8 cellular contexts compared by ENCODE assay signal in the genomic region with DNA sequence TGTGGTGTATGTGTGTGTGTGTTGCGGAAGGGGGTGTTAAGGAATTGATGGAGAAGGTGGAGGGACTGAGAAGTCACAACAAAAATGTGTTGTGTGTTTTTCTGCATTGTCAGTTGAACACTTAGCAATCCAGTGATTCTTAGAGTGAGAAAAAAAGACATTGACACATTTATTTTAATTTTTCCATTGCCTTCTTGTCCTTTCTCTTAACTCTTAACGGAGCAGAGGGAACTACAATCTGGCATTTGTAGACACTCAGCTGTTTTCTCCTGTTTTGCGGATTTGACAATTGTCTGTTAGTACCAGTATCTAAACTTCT. TPM values are rescaled to one million over a fixed set of nuclear protein-coding genes. Genes with fewer than 3 reads are reported as not detected.
DNase-seq lines count a peak whose midpoint lies in the region; ATAC-seq, FAIRE-seq and TF ChIP-seq lines count a peak whose summit lies in the region.

No MANE protein-coding gene starts in this region.

- no peak overlapping the region for H2BK12ac ChIP-seq in H1 (ENCODE audit: low read depth, low read length)

- no peak overlapping the region for H3K4ac ChIP-seq in H1 (replicated peaks; ENCODE audit: insufficient read length, low read depth, low read length)

- TF ChIP-seq POLR2A in H1 (IDR thresholded peaks at IDR 0.05; ENCODE audit: control extremely low read depth in 1 of 2, low read depth in 2 of 2, low read length in 2 of 2), result no peak

- H3K18ac ChIP-seq in H1 (ENCODE audit: extremely low read depth, low read length), result no peak overlapping the region; the same call in 1 of the 2 replicates

- H4K91ac ChIP-seq in H1 (replicated peaks; ENCODE audit: insufficient read length, low read length), result no peak overlapping the region

- no peaks in the 10 kb centered on the region for H3K9me3 ChIP-seq in BLaER1 treated with 17β-estradiol and CSF1 and Interleukin-3, amounts not matched to agents 10 nM and 100 nM (replicated peaks in 1 of 11)
- no peaks in the 10 kb centered on the region for H3K9me3 ChIP-seq in MM.1S (replicated peaks; ENCODE audit: insufficient read depth, low read length)
- no peaks in the 10 kb centered on the region for H3K9me3 ChIP-seq in H1 (ENCODE audit: insufficient read depth in 2 of 2, low read depth in 1 of 2, low read length in 1 of 2)

- no peaks in the 10 kb centered on the region for H3K36me3 Mint-ChIP-seq in nephron progenitor cell (ENCODE audit: low read depth)

- peak overlapping the region in 9 of 11 experiments; percentile 79 to 86 (median 82); a peak in 16 of 22 replicates for H3K9ac ChIP-seq in BLaER1 treated with 17β-estradiol and CSF1 and Interleukin-3, amounts not matched to agents 10 nM and 100 nM
- H3K9ac ChIP-seq in MM.1S (ENCODE audit: low read length), result peak overlapping the region; percentile 48; the same call in 1 of the 2 replicates
- peak overlapping the region in 2 of 4 experiments; percentile 1 to 35; a peak in 1 of 7 replicates for H3K9ac ChIP-seq in H1 (replicated peaks in 1 of 4; ENCODE audit: extremely low read depth in 1 of 4, low read depth in 3 of 4, low read length in 3 of 4)

- no peak overlapping the region for H3K14ac ChIP-seq in H1 (ENCODE audit: insufficient read length)

- no peak overlapping the region for H3K23ac ChIP-seq in H1 (ENCODE audit: insufficient read length)

- H3K4me1 ChIP-seq in BLaER1 treated with 17β-estradiol and CSF1 and Interleukin-3, amounts not matched to agents 10 nM and 100 nM, result peaks cover 0 to 11% (median 6%) of the 10 kb centered on the region in 10 experiments; a peak in 10 of 20 replicates
- H3K4me1 ChIP-seq in MM.1S (ENCODE audit: low read length) (0 out of 2 replicates have a peak, but pooled peaks cover 8% of the 10 kb centered on the region), H1 (replicated peaks in 1 of 4; ENCODE audit: control insufficient read depth in 3 of 4, insufficient read depth in 4 of 4, low read length in 3 of 4) (peaks cover 0 to 3% (median 2%) of the 10 kb centered on the region in 4 experiments; a peak in 3 of 7 replicates)

- no peak for DNase-seq in MM.1S
- no peak for DNase-seq in H1 (ENCODE audit: low read depth in 1 of 2, low spot score in 2 of 2)
- no peak for DNase-seq in nephron progenitor cell
- DNase-seq in NCI-H2227 treated with DMSO at 0.1 percent for 48 hours (lab: John Stamatoyannopoulos, UW), result no peak
- DNase-seq in stimulated activated CD4-positive, alpha-beta T cell treated with anti-CD3 and anti-CD28 coated beads, Interleukin-4, amount 100 ng/mL, for 24 hours, result no peak
- DNase-seq in COR-L47 (lab: John Stamatoyannopoulos, UW), result no peak

- TF ChIP-seq CTCF in MM.1S (IDR thresholded peaks at IDR 0.05; ENCODE audit: low read length) (no peak), H1 (IDR thresholded peaks at IDR 0.05; ENCODE audit: control extremely low read depth in 1 of 3, insufficient read depth in 1 of 3, low read depth in 1 of 3, low read length in 3 of 3) (no peak), nephron progenitor cell (IDR thresholded peaks at IDR 0.05) (no peak)

- no peaks in the 10 kb centered on the region for H3K9me2 ChIP-seq in MM.1S (replicated peaks; ENCODE audit: insufficient read depth, low read length)

- H2AFZ ChIP-seq in MM.1S (ENCODE audit: low read length), result peak overlapping the region; percentile 92
- peak overlapping the region; percentile 69; the same call in 1 of the 2 replicates for H2AFZ ChIP-seq in H1 (ENCODE audit: low read length)

- H3K27me3 ChIP-seq in BLaER1 treated with 17β-estradiol and CSF1 and Interleukin-3, amounts not matched to agents 10 nM and 100 nM, result peaks cover 59 to 90% (median 82%) of the 10 kb centered on the region in 11 experiments
- H3K27me3 ChIP-seq in MM.1S (replicated peaks; ENCODE audit: insufficient read depth, low read length) (peaks cover 4% of the 10 kb centered on the region; the same call in 1 of the 2 replicates), H1 (replicated peaks in 1 of 4; ENCODE audit: control insufficient read depth in 3 of 4, extremely low read depth in 1 of 4, insufficient read depth in 3 of 4, low read length in 3 of 4) (peaks cover 37 to 54% (median 47%) of the 10 kb centered on the region in 4 experiments)

- no peaks in the 10 kb centered on the region for H3K9me3 Mint-ChIP-seq in nephron progenitor cell

- H2BK15ac ChIP-seq in H1 (ENCODE audit: low read length), result peak overlapping the region; percentile 36; the same call in 1 of the 2 replicates

- no peak overlapping the region for H3K27ac Mint-ChIP-seq in nephron progenitor cell

- peaks cover 0 to 50% (median 17%) of the 10 kb centered on the region in 11 experiments; a peak in 15 of 22 replicates for H4K20me1 ChIP-seq in BLaER1 treated with 17β-estradiol and CSF1 and Interleukin-3, amounts not matched to agents 10 nM and 100 nM
- H4K20me1 ChIP-seq in MM.1S (ENCODE audit: insufficient read depth, low read length), result no peaks in the 10 kb centered on the region
- peaks cover 0 to 2% of the 10 kb centered on the region in 2 experiments for H4K20me1 ChIP-seq in H1 (replicated peaks in 1 of 2; ENCODE audit: control insufficient read depth in 1 of 2, insufficient read depth in 2 of 2, low read length in 2 of 2)

- H3K27me3 Mint-ChIP-seq in nephron progenitor cell (ENCODE audit: low read depth, poor library complexity), result peaks cover 75% of the 10 kb centered on the region

- peak overlapping the region; percentile 84 for H3K4me3 Mint-ChIP-seq in nephron progenitor cell

- H3K27ac ChIP-seq in BLaER1 treated with 17β-estradiol and CSF1 and Interleukin-3, amounts not matched to agents 10 nM and 100 nM, result no peak overlapping the region
- H3K27ac ChIP-seq in MM.1S (ENCODE audit: low read length) (no peak overlapping the region), H1 (ENCODE audit: low read depth, low read length) (no peak overlapping the region)

- CTCF ChIA-PET in H1 (lab: Charles Lee; ENCODE audit: partially characterized antibody), result interaction anchor here (0.6 to 7.0 kb wide), 11 partner anchors 9 to 1616 kb away, joined by 3 to 112 read pairs (median 4); partner anchors contain the start of gene LHX9

- no peaks in the 10 kb centered on the region for H3K36me3 ChIP-seq in BLaER1 treated with 17β-estradiol and CSF1 and Interleukin-3, amounts not matched to agents 10 nM and 100 nM
- H3K36me3 ChIP-seq in MM.1S (replicated peaks; ENCODE audit: insufficient read depth, low read length) (no peaks in the 10 kb centered on the region), H1 (ENCODE audit: control insufficient read depth in 2 of 4, insufficient read depth in 4 of 4, low read length in 3 of 4) (no peaks in the 10 kb centered on the region)

- peaks cover 24% of the 10 kb centered on the region for H3K4me1 Mint-ChIP-seq in nephron progenitor cell

- no peak overlapping the region for H2AK5ac ChIP-seq in H1 (ENCODE audit: low read depth, low read length)

- H2BK5ac ChIP-seq in H1 (ENCODE audit: low read depth, low read length), result no peak overlapping the region

- H3K23me2 ChIP-seq in H1 (ENCODE audit: low read depth, low read length), result peaks cover 4% of the 10 kb centered on the region; the same call in 1 of the 2 replicates

- 0% methylated on average over 3 of the region's 3 CpGs; no CpG with 5 or more reads in 1 of the 2 experiments for WGBS in H1 (ENCODE audit: extremely low coverage in 1 of 2, insufficient coverage in 1 of 2, insufficient read length in 1 of 2, insufficient replicate concordance in 2 of 2, low coverage in 1 of 2, low lambda C conversion rate in 2 of 2, missing lambda C conversion rate in 1 of 2), 2 experiments

- no peaks in the 10 kb centered on the region for H3K79me1 ChIP-seq in H1 (ENCODE audit: low read depth, low read length)

- TF ChIP-seq RAD21 in H1 (IDR thresholded peaks at IDR 0.05 in 1 of 2, conservative IDR thresholded peaks at IDR 0.05 in 1 of 2; ENCODE audit: low read depth in 2 of 2, low read length in 2 of 2), result no peak

- H3K4me3 ChIP-seq in BLaER1 treated with 17β-estradiol and CSF1 and Interleukin-3, amounts not matched to agents 10 nM and 100 nM, result peak overlapping the region; percentile 58 to 75 (median 69)
- H3K4me3 ChIP-seq in MM.1S (ENCODE audit: low read length) (peak overlapping the region; percentile 76), H1 (ENCODE audit: extremely low read depth in 1 of 4, insufficient read depth in 2 of 4, low read depth in 3 of 4, low read length in 4 of 4) (peak overlapping the region; percentile 48 to 76 (median 61))

- no peak overlapping the region for H3K56ac ChIP-seq in H1 (replicated peaks; ENCODE audit: insufficient read length, low read depth, low read length)

- no peak overlapping the region for H4K5ac ChIP-seq in H1 (ENCODE audit: insufficient read length, low read depth, low read length)

- POLR2A ChIA-PET in H1 (lab: Charles Lee; ENCODE audit: partially characterized antibody), result interaction anchor here (0.7 to 2.9 kb wide), 5 partner anchors 11 to 128 kb away, joined by 3 to 27 read pairs (median 6); partner anchors contain the start of genes DENND1B and LHX9

- no peak overlapping the region for H2BK20ac ChIP-seq in H1 (ENCODE audit: low read length)

- H3K79me2 ChIP-seq in MM.1S (ENCODE audit: low read length), result no peaks in the 10 kb centered on the region
- no peaks in the 10 kb centered on the region for H3K79me2 ChIP-seq in H1 (ENCODE audit: control insufficient read depth in 1 of 2, insufficient read depth in 2 of 2, low read length in 2 of 2)

- H3K4me2 ChIP-seq in BLaER1 treated with 17β-estradiol and CSF1 and Interleukin-3, amounts not matched to agents 10 nM and 100 nM, result peak overlapping the region; percentile 79 to 98 (median 91)
- H3K4me2 ChIP-seq in MM.1S (ENCODE audit: low read depth, low read length) (peak overlapping the region; percentile 81), H1 (ENCODE audit: insufficient read depth in 1 of 2, low read depth in 2 of 2, low read length in 2 of 2) (peak overlapping the region; percentile 86 to 90)

- FAIRE-seq in H1 (lab: Jason Lieb, UNC), result no peak

- no peak overlapping the region for H2BK120ac ChIP-seq in H1 (replicated peaks; ENCODE audit: low read depth, low read length)

- no peaks in the 10 kb centered on the region for H3F3A ChIP-seq in MM.1S (ENCODE audit: insufficient read depth, low read length)

- no peak overlapping the region for H4K8ac ChIP-seq in H1 (ENCODE audit: extremely low read depth, insufficient read depth, low read length)

- TF ChIP-seq EP300 in H1 (IDR thresholded peaks at IDR 0.05; ENCODE audit: borderline replicate concordance in 1 of 2, low read depth in 2 of 2, low read length in 2 of 2), result no peak

- ATAC-seq in HG03175 (IDR thresholded peaks at IDR 0.05; ENCODE audit: unreplicated experiment), result no peak

RNA-seq across cellular contexts. Expression of gene C1orf53, which starts 0.7 kb away (rescaled TPM):
- 0.56 and 0.80 TPM in 2 replicates for total RNA-seq in H1 (2021; fragmentation: NEBNext Ultra II Directional; extraction: Animal tissue kit (Norgen Biotek cat#: 25700))
- 1.3 and 1.8 TPM in 2 replicates for polyA plus RNA-seq in H1 (2011; rRNA removed)
- polyA plus RNA-seq in H1 (2011; cell fraction: cytosol; rRNA removed), result 1.2 TPM
- polyA plus RNA-seq in H1 (2011; cell fraction: nucleus; rRNA removed), result 0.91 TPM
- polyA plus RNA-seq in H1 (2012, experiment 1 of 2), result 0.92 to 1.1 TPM (median 0.95 TPM) in 3 of 4 replicates, not detected in the other
- 2.7 TPM for polyA plus RNA-seq in H1 (2012, experiment 2 of 2)
- 1.8 TPM for polyA plus RNA-seq in H1 (2013, experiment 1 of 2)
- polyA plus RNA-seq in H1 (2013, experiment 2 of 2), result 1.4 TPM
- 0.63 TPM in 1 of 2 replicates, not detected in the other for polyA minus RNA-seq in H1 (2011; rRNA and poly(A)+ RNA removed)
- not detected for polyA minus RNA-seq in H1 (2011; cell fraction: cytosol; rRNA and poly(A)+ RNA removed)
- polyA minus RNA-seq in H1 (2011; cell fraction: nucleus; rRNA and poly(A)+ RNA removed), result not detected

RNA-seq across cellular contexts. Expression of gene LHX9, which starts 14.0 kb away (rescaled TPM):
- total RNA-seq in H1 (2021; fragmentation: NEBNext Ultra II Directional; extraction: Animal tissue kit (Norgen Biotek cat#: 25700)), result not detected in 2 replicates
- polyA plus RNA-seq in H1 (2011; rRNA removed), result not detected in 2 replicates
- not detected for polyA plus RNA-seq in H1 (2011; cell fraction: cytosol; rRNA removed)
- polyA plus RNA-seq in H1 (2011; cell fraction: nucleus; rRNA removed), result not detected
- not detected in 4 replicates for polyA plus RNA-seq in H1 (2012, experiment 1 of 2)
- polyA plus RNA-seq in H1 (2012, experiment 2 of 2), result not detected
- polyA plus RNA-seq in H1 (2013, experiment 1 of 2), result under 0.01 TPM
- polyA plus RNA-seq in H1 (2013, experiment 2 of 2), result 0.02 TPM
- not detected in 2 replicates for polyA minus RNA-seq in H1 (2011; rRNA and poly(A)+ RNA removed)
- not detected for polyA minus RNA-seq in H1 (2011; cell fraction: cytosol; rRNA and poly(A)+ RNA removed)
- polyA minus RNA-seq in H1 (2011; cell fraction: nucleus; rRNA and poly(A)+ RNA removed), result not detected
